In genomic region chr1:59468828-59469428, GRCh38 we compare ENCODE assay signal across 27 cellular contexts.
"Had no signal": no experiment of that assay in that cellular context is flagged by ENCODE, and none has a peak within 500 bp of the region (broad histone marks: within the 10 kb centered on the region; RNA-seq: fewer than 3 reads in every experiment).

No MANE protein-coding gene starts in this region.

- H3K4me3 ChIP-seq: ascending aorta, breast epithelium, cardiac muscle cell, colonic mucosa, esophagus squamous epithelium had no signal

- H3K9me3 ChIP-seq: ascending aorta, breast epithelium, colonic mucosa, esophagus squamous epithelium had no signal

- H3K27me3 ChIP-seq: ascending aorta, breast epithelium, cardiac muscle cell, colonic mucosa, esophagus squamous epithelium had no signal

- H3K4me1 ChIP-seq: ascending aorta, breast epithelium, colonic mucosa, esophagus squamous epithelium had no signal

- H3K27ac ChIP-seq: ascending aorta, breast epithelium, cardiac muscle cell, colonic mucosa, epithelial cell of prostate, esophagus squamous epithelium had no signal

- H3K36me3 ChIP-seq: ascending aorta, breast epithelium, cardiac muscle cell, colonic mucosa, esophagus squamous epithelium had no signal

- DNase-seq: activated CD4-positive, alpha-beta memory T cell treated with anti-CD3 and anti-CD28 coated beads for 36 hours; activated CD4-positive, alpha-beta T cell treated with anti-CD3 and anti-CD28 coated beads for 36 hours; activated CD4-positive, alpha-beta T cell treated with anti-CD3 and anti-CD28 coated beads, Interleukin-2, amount 10 ng/mL, durations not matched to agents 24 days and 14 days; activated CD4-positive, CD25-positive, alpha-beta regulatory T cell; activated CD4-positive, CD25-positive, alpha-beta regulatory T cell treated with anti-CD3 and anti-CD28 coated beads, Interleukin-2, amount 50 U/mL, for 72 hours; activated CD8-positive, alpha-beta memory T cell treated with anti-CD3 and anti-CD28 coated beads, Interleukin-2, amount 10 ng/mL, durations not matched to agents 7 days and 5 days; activated CD8-positive, alpha-beta memory T cell treated with anti-CD3 and anti-CD28 coated beads, Interleukin-2, amount 50 U/mL, for 4 hours; activated CD8-positive, alpha-beta T cell treated with anti-CD3 and anti-CD28 coated beads, Interleukin-2, amount 10 ng/mL, durations not matched to agents 7 days and 5 days; activated gamma-delta T cell; activated naive CD4-positive, alpha-beta T cell; activated naive CD4-positive, alpha-beta T cell treated with anti-CD3 and anti-CD28 coated beads, Interleukin-2, amount 10 ng/mL, durations not matched to agents 7 days and 5 days; activated naive CD8-positive, alpha-beta T cell treated with anti-CD3 and anti-CD28 coated beads, Interleukin-2, amount 10 ng/mL, durations not matched to agents 7 days and 5 days; activated T-cell treated with anti-CD3 and anti-CD28 coated beads for 4 hours; activated T-cell treated with anti-CD3 and anti-CD28 coated beads, Interleukin-2, amount 50 U/mL, for 24 hours; activated T-cell treated with anti-CD3 and anti-CD28 coated beads, Interleukin-2, amount 50 U/mL, for 72 hours; central memory CD4-positive, alpha-beta T cell; cerebellar nuclear complex; colonic mucosa; effector CD8-positive, alpha-beta T cell; esophagus squamous epithelium; foreskin melanocyte; T-helper 2 cell had no signal

- ATAC-seq: activated CD4-positive, alpha-beta T cell treated with anti-CD3 and anti-CD28 coated beads for 36 hours; activated CD8-positive, alpha-beta memory T cell treated with anti-CD3 and anti-CD28 coated beads, Interleukin-2, amount 10 ng/mL, durations not matched to agents 7 days and 5 days; activated CD8-positive, alpha-beta T cell treated with anti-CD3 and anti-CD28 coated beads, Interleukin-2, amount 10 ng/mL, durations not matched to agents 7 days and 5 days; activated naive CD4-positive, alpha-beta T cell treated with anti-CD3 and anti-CD28 coated beads, Interleukin-2, amount 50 U/mL, for 72 hours; activated T-cell treated with anti-CD3 and anti-CD28 coated beads, Interleukin-2, amount 50 U/mL, for 72 hours had no signal
